Comparison of ENCODE assay signal across 1 cellular context in the genomic region with DNA sequence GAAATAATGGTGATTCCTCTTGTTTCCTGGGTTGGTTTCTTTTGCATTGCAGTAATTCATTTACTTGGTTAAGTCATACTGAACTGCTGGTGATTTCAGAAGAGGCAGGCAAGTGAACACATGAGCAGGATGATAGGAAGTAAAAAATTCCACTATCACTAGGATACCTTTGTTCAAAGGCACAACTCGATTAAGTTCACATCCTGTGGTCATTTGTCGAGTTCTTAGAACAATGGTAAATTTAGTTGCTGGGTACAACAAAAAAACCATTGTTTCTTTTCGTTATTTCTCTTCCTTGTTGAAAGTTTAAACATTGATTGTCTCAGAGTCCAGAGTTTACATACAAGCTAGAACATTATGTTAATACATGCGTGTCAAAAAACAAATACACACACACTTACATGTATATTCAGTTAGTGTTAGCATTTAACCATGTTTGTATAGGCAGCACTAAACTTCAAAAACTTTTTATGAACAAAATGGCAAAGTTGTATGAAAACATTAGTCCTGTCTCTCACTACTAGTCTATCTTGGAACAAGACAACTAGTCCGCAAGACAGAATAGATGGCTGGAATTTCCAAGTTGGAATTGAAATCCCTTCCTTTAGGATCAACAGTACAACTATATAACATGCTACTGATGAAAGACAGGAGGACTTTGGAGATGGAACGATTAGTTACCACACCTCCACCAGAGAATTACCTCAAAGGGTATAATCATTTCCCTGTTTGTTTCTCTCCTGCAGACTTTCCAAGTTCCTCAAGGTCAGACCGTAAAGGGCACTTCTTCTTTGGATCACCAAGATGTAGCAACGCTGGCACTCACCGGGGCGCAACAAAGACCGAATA.
TF ChIP-seq lines count a peak whose summit lies in the region.

No MANE protein-coding gene starts in this region.

TF ChIP-seq in HCT116, 20 proteins besides CTCF, POLR2A, EP300 and RAD21 (continued from another document):
- TF ChIP-seq, protein P1, sequence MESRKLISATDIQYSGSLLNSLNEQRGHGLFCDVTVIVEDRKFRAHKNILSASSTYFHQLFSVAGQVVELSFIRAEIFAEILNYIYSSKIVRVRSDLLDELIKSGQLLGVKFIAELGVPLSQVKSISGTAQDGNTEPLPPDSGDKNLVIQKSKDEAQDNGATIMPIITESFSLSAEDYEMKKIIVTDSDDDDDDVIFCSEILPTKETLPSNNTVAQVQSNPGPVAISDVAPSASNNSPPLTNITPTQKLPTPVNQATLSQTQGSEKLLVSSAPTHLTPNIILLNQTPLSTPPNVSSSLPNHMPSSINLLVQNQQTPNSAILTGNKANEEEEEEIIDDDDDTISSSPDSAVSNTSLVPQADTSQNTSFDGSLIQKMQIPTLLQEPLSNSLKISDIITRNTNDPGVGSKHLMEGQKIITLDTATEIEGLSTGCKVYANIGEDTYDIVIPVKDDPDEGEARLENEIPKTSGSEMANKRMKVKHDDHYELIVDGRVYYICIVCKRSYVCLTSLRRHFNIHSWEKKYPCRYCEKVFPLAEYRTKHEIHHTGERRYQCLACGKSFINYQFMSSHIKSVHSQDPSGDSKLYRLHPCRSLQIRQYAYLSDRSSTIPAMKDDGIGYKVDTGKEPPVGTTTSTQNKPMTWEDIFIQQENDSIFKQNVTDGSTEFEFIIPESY (IDR thresholded peaks at IDR 0.05; ENCODE audit: extremely low read depth, insufficient replicate concordance, low read length) = no peak
- peak; percentile 63 for TF ChIP-seq SIN3A (IDR thresholded peaks at IDR 0.05; ENCODE audit: low read depth)
- TF ChIP-seq TCF7L2 (IDR thresholded peaks at IDR 0.05; ENCODE audit: borderline replicate concordance, extremely low read depth, insufficient read depth, insufficient read length) = no peak
- no peak for TF ChIP-seq YY1 (IDR thresholded peaks at IDR 0.05; ENCODE audit: extremely low read depth, insufficient replicate concordance, low read depth, low read length)
- peak; percentile 52 for TF ChIP-seq JUND (IDR thresholded peaks at IDR 0.05)
- peak; percentile 82 for TF ChIP-seq SP1 (IDR thresholded peaks at IDR 0.05; ENCODE audit: low read depth)
- peak; percentile 44; the same call in 1 of the 2 replicates for TF ChIP-seq CEBPB (IDR thresholded peaks at IDR 0.05; ENCODE audit: low read depth)
- peak; percentile 31; the same call in 1 of the 2 replicates for TF ChIP-seq EGR1 (IDR thresholded peaks at IDR 0.05; ENCODE audit: low read depth)
- TF ChIP-seq EZH2phosphoT487 (IDR thresholded peaks at IDR 0.05; ENCODE audit: borderline replicate concordance) = no peak
- peak; percentile 12; the same call in 1 of the 2 replicates for TF ChIP-seq ELF1 (IDR thresholded peaks at IDR 0.05; ENCODE audit: borderline replicate concordance, low read depth)
